18 cellular contexts compared by ENCODE assay signal in the genomic region with DNA sequence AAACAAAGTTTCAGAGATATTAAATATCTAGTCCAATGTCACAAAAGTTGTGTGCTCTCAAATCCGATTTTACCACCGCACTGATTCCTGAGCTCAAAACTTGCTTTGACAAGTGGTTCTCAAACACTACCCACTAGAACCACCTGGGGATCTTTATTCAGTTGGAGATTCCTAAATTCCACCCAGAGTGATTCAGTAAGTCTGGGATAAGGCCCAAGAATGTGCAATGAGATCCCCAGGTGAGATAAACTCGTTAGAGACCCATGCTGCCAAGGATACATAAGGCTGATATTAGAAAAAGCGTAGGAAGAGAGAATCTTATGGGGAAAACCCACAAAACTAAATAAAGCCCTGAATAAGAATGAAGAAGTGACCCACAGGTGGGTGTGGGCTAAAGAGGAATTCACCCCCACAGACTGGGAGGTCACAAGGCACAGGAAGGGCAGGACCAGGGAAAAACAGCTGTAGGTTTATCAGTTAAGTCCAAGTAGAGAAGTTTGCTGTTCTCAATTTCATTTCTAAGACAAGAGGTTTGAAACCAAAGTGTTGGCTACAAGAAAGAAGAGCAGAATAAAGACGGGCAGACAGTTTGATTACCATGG.
DNase-seq lines count a peak whose midpoint lies in the region; ATAC-seq and TF ChIP-seq lines count a peak whose summit lies in the region.
"Had no signal": no experiment of that assay in that cellular context is flagged by ENCODE, and none has a peak within 500 bp of the region (broad histone marks: within the 10 kb centered on the region; RNA-seq: fewer than 3 reads in every experiment).

No MANE protein-coding gene starts in this region.

- H3K27ac ChIP-seq in epithelial cell of prostate: peak overlapping the region; percentile 10
- H3K27ac ChIP-seq: adrenal gland, hepatocyte, right atrium auricular region had no signal

- TF ChIP-seq CTCF in GM12864 (IDR thresholded peaks at IDR 0.05; ENCODE audit: low read depth, low read length, missing control alignments): no peak

- DNase-seq in GM12864 (ENCODE audit: low read depth) (peak; percentile 44), epithelial cell of prostate (ENCODE audit: low read depth, low spot score) (no peak), DMS 273 (lab: John Stamatoyannopoulos, UW; ENCODE audit: unreplicated experiment) (no peak), NOMO-1 treated with DMSO at 0.1 percent for 48 hours (lab: John Stamatoyannopoulos, UW; ENCODE audit: unreplicated experiment) (no peak)
- DNase-seq in stimulated activated CD4-positive, alpha-beta T cell treated with anti-CD3 and anti-CD28 coated beads, Interleukin-2, amount 100 ng/mL, for 24 hours: no peak
- no peak for DNase-seq in activated CD8-positive, alpha-beta memory T cell treated with anti-CD3 and anti-CD28 coated beads, Interleukin-2, amount 50 U/mL, for 4 hours
- DNase-seq: activated CD4-positive, CD25-positive, alpha-beta regulatory T cell; activated CD8-positive, alpha-beta memory T cell treated with anti-CD3 and anti-CD28 coated beads for 24 hours; adrenal gland; COR-L47; GOT3; NCI-H1092 treated with DMSO at 0.1 percent for 48 hours; NCI-H2171 treated with DMSO at 0.1 percent for 48 hours; nucleus accumbens had no signal

- ATAC-seq in GM21576 (IDR thresholded peaks at IDR 0.05; ENCODE audit: unreplicated experiment) (peak; percentile 64), HG03439 (IDR thresholded peaks at IDR 0.05; ENCODE audit: unreplicated experiment) (peak; percentile 58)

- no peak overlapping the region for H3K4me3 ChIP-seq in GM12864 (ENCODE audit: low read depth, low read length)
- H3K4me3 ChIP-seq: adrenal gland, hepatocyte, right atrium auricular region had no signal
